Comparison of ENCODE assay signal across 1 cellular context in the genomic region with DNA sequence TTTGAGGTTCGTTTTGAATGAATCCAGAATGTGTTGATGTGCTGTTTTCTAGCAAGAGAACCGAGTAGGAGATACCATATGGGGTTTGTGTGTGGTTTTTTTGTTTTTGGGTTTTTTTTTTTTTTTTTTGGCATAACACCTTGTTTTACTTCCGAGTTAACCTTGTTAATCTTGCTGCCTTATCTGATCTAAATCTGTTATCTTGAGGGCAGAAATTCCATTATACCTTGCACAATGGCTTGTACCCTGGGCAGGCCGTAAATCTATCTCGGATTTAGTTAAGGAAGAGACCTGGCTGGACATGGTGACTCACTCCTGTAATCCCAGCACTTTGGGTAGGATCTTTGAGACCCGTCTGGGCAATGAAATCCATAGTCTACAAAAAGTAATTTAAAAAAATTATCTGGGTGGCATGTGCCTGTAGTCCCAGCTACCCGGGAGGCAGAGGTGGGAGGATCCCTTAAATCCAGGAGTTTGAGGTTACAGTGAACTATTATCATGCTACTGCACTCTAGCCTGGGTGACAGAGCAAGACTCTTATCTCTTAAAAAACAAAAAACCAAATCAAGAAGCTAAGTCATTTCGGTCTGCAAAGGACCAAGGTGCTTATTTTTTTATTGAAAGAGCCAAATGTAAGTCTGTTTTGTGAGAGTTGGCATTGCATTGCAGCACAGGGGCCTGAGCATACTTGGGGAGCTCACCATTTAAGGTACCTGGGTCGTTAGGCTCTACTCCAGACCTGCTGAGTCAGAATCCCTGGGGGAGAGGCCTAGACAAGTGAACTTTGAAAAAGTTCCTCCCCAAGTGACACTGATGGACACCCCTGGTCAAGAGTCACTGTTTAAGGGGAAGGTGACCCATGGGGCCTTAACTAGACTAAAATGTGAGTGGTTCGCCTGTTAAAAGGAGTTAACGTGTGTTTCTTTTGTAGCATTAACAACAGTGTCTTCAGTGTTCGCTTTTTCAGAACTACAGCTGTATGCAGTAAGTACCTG.
TF ChIP-seq lines count a peak whose summit lies in the region.

No MANE protein-coding gene starts in this region.

TF ChIP-seq in K562, 482 proteins besides CTCF, POLR2A, EP300 and RAD21 (continued from another document and continues in another):
- TF ChIP-seq MEF2D (tag; conservative IDR thresholded peaks at IDR 0.05; ENCODE audit: low read depth), result no peak
- TF ChIP-seq ZNF324 (CRISPR knock-in tag; IDR thresholded peaks at IDR 0.05), result no peak
- TF ChIP-seq PRMT5 (CRISPR knock-in tag; IDR thresholded peaks at IDR 0.05), result no peak
- TF ChIP-seq MED1 (CRISPR knock-in tag; IDR thresholded peaks at IDR 0.05; ENCODE audit: borderline replicate concordance), result no peak
- no peak; the same call in 1 of the 2 replicates for TF ChIP-seq ZNF644 (tag; IDR thresholded peaks at IDR 0.05; ENCODE audit: low read depth)
- TF ChIP-seq, protein P1, sequence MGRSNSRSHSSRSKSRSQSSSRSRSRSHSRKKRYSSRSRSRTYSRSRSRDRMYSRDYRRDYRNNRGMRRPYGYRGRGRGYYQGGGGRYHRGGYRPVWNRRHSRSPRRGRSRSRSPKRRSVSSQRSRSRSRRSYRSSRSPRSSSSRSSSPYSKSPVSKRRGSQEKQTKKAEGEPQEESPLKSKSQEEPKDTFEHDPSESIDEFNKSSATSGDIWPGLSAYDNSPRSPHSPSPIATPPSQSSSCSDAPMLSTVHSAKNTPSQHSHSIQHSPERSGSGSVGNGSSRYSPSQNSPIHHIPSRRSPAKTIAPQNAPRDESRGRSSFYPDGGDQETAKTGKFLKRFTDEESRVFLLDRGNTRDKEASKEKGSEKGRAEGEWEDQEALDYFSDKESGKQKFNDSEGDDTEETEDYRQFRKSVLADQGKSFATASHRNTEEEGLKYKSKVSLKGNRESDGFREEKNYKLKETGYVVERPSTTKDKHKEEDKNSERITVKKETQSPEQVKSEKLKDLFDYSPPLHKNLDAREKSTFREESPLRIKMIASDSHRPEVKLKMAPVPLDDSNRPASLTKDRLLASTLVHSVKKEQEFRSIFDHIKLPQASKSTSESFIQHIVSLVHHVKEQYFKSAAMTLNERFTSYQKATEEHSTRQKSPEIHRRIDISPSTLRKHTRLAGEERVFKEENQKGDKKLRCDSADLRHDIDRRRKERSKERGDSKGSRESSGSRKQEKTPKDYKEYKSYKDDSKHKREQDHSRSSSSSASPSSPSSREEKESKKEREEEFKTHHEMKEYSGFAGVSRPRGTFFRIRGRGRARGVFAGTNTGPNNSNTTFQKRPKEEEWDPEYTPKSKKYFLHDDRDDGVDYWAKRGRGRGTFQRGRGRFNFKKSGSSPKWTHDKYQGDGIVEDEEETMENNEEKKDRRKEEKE (IDR thresholded peaks at IDR 0.05; ENCODE audit: borderline replicate concordance in 1 of 2, control insufficient read depth in 1 of 2, low read depth in 2 of 2, low read length in 1 of 2), result no peak
- TF ChIP-seq SIN3B (IDR thresholded peaks at IDR 0.05; ENCODE audit: low read depth), result no peak
- no peak for TF ChIP-seq KAT2B (IDR thresholded peaks at IDR 0.05; ENCODE audit: low read depth, low read length)
- TF ChIP-seq TBP (optimal IDR thresholded peaks at IDR 0.05; ENCODE audit: low read depth, low read length), result no peak
- no peak for TF ChIP-seq ZNF224 (CRISPR knock-in tag; IDR thresholded peaks at IDR 0.05)
- TF ChIP-seq, protein P2, sequence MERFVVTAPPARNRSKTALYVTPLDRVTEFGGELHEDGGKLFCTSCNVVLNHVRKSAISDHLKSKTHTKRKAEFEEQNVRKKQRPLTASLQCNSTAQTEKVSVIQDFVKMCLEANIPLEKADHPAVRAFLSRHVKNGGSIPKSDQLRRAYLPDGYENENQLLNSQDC (CRISPR knock-in tag; IDR thresholded peaks at IDR 0.05), result no peak
- TF ChIP-seq, protein P3, sequence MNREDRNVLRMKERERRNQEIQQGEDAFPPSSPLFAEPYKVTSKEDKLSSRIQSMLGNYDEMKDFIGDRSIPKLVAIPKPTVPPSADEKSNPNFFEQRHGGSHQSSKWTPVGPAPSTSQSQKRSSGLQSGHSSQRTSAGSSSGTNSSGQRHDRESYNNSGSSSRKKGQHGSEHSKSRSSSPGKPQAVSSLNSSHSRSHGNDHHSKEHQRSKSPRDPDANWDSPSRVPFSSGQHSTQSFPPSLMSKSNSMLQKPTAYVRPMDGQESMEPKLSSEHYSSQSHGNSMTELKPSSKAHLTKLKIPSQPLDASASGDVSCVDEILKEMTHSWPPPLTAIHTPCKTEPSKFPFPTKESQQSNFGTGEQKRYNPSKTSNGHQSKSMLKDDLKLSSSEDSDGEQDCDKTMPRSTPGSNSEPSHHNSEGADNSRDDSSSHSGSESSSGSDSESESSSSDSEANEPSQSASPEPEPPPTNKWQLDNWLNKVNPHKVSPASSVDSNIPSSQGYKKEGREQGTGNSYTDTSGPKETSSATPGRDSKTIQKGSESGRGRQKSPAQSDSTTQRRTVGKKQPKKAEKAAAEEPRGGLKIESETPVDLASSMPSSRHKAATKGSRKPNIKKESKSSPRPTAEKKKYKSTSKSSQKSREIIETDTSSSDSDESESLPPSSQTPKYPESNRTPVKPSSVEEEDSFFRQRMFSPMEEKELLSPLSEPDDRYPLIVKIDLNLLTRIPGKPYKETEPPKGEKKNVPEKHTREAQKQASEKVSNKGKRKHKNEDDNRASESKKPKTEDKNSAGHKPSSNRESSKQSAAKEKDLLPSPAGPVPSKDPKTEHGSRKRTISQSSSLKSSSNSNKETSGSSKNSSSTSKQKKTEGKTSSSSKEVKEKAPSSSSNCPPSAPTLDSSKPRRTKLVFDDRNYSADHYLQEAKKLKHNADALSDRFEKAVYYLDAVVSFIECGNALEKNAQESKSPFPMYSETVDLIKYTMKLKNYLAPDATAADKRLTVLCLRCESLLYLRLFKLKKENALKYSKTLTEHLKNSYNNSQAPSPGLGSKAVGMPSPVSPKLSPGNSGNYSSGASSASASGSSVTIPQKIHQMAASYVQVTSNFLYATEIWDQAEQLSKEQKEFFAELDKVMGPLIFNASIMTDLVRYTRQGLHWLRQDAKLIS (CRISPR knock-in tag; IDR thresholded peaks at IDR 0.05), result no peak
- no peak for TF ChIP-seq TAF9B (IDR thresholded peaks at IDR 0.05; ENCODE audit: partially characterized antibody)
- 0 out of 2 replicates have a peak, but pooled peaks have one; percentile 15 for TF ChIP-seq EGR1 (conservative IDR thresholded peaks at IDR 0.05)
- no peak for TF ChIP-seq ZNF561 (CRISPR knock-in tag; conservative IDR thresholded peaks at IDR 0.05)
- no peak for TF ChIP-seq NFATC3 (IDR thresholded peaks at IDR 0.05)
- no peak for TF ChIP-seq ZC3H8 (IDR thresholded peaks at IDR 0.05)
- no peak for TF ChIP-seq ZNF780A (CRISPR knock-in tag; IDR thresholded peaks at IDR 0.05)
- TF ChIP-seq, protein P4, sequence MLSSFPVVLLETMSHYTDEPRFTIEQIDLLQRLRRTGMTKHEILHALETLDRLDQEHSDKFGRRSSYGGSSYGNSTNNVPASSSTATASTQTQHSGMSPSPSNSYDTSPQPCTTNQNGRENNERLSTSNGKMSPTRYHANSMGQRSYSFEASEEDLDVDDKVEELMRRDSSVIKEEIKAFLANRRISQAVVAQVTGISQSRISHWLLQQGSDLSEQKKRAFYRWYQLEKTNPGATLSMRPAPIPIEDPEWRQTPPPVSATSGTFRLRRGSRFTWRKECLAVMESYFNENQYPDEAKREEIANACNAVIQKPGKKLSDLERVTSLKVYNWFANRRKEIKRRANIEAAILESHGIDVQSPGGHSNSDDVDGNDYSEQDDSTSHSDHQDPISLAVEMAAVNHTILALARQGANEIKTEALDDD (IDR thresholded peaks at IDR 0.05), result peak; percentile 99
- TF ChIP-seq, protein P5, sequence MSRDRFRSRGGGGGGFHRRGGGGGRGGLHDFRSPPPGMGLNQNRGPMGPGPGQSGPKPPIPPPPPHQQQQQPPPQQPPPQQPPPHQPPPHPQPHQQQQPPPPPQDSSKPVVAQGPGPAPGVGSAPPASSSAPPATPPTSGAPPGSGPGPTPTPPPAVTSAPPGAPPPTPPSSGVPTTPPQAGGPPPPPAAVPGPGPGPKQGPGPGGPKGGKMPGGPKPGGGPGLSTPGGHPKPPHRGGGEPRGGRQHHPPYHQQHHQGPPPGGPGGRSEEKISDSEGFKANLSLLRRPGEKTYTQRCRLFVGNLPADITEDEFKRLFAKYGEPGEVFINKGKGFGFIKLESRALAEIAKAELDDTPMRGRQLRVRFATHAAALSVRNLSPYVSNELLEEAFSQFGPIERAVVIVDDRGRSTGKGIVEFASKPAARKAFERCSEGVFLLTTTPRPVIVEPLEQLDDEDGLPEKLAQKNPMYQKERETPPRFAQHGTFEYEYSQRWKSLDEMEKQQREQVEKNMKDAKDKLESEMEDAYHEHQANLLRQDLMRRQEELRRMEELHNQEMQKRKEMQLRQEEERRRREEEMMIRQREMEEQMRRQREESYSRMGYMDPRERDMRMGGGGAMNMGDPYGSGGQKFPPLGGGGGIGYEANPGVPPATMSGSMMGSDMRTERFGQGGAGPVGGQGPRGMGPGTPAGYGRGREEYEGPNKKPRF (IDR thresholded peaks at IDR 0.05; ENCODE audit: low read depth, low read length), result no peak
- TF ChIP-seq NR2C1 (IDR thresholded peaks at IDR 0.05), result no peak; the same call in 1 of the 2 replicates
- peak; percentile 39; the same call in 1 of the 2 replicates for TF ChIP-seq NR2C1 (tag; IDR thresholded peaks at IDR 0.05)
- TF ChIP-seq KDM5B (IDR thresholded peaks at IDR 0.05; ENCODE audit: insufficient replicate concordance, low read depth, low read length), result no peak
- TF ChIP-seq CXXC5 (CRISPR knock-in tag; IDR thresholded peaks at IDR 0.05), result no peak
- TF ChIP-seq, protein P6, sequence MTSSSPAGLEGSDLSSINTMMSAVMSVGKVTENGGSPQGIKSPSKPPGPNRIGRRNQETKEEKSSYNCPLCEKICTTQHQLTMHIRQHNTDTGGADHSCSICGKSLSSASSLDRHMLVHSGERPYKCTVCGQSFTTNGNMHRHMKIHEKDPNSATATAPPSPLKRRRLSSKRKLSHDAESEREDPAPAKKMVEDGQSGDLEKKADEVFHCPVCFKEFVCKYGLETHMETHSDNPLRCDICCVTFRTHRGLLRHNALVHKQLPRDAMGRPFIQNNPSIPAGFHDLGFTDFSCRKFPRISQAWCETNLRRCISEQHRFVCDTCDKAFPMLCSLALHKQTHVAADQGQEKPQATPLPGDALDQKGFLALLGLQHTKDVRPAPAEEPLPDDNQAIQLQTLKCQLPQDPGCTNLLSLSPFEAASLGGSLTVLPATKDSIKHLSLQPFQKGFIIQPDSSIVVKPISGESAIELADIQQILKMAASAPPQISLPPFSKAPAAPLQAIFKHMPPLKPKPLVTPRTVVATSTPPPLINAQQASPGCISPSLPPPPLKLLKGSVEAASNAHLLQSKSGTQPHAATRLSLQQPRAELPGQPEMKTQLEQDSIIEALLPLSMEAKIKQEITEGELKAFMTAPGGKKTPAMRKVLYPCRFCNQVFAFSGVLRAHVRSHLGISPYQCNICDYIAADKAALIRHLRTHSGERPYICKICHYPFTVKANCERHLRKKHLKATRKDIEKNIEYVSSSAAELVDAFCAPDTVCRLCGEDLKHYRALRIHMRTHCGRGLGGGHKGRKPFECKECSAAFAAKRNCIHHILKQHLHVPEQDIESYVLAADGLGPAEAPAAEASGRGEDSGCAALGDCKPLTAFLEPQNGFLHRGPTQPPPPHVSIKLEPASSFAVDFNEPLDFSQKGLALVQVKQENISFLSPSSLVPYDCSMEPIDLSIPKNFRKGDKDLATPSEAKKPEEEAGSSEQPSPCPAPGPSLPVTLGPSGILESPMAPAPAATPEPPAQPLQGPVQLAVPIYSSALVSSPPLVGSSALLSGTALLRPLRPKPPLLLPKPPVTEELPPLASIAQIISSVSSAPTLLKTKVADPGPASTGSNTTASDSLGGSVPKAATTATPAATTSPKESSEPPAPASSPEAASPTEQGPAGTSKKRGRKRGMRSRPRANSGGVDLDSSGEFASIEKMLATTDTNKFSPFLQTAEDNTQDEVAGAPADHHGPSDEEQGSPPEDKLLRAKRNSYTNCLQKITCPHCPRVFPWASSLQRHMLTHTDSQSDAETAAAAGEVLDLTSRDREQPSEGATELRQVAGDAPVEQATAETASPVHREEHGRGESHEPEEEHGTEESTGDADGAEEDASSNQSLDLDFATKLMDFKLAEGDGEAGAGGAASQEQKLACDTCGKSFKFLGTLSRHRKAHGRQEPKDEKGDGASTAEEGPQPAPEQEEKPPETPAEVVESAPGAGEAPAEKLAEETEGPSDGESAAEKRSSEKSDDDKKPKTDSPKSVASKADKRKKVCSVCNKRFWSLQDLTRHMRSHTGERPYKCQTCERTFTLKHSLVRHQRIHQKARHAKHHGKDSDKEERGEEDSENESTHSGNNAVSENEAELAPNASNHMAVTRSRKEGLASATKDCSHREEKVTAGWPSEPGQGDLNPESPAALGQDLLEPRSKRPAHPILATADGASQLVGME (CRISPR knock-in tag; IDR thresholded peaks at IDR 0.05), result no peak
- TF ChIP-seq CBFB (CRISPR knock-in tag; IDR thresholded peaks at IDR 0.05), result no peak
- TF ChIP-seq ILK (tag; IDR thresholded peaks at IDR 0.05; ENCODE audit: borderline replicate concordance, low read depth), result no peak
- TF ChIP-seq, protein P7, sequence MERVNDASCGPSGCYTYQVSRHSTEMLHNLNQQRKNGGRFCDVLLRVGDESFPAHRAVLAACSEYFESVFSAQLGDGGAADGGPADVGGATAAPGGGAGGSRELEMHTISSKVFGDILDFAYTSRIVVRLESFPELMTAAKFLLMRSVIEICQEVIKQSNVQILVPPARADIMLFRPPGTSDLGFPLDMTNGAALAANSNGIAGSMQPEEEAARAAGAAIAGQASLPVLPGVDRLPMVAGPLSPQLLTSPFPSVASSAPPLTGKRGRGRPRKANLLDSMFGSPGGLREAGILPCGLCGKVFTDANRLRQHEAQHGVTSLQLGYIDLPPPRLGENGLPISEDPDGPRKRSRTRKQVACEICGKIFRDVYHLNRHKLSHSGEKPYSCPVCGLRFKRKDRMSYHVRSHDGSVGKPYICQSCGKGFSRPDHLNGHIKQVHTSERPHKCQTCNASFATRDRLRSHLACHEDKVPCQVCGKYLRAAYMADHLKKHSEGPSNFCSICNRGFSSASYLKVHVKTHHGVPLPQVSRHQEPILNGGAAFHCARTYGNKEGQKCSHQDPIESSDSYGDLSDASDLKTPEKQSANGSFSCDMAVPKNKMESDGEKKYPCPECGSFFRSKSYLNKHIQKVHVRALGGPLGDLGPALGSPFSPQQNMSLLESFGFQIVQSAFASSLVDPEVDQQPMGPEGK (CRISPR knock-in tag; IDR thresholded peaks at IDR 0.05; ENCODE audit: borderline replicate concordance), result no peak
- TF ChIP-seq XRCC3 (IDR thresholded peaks at IDR 0.05), result no peak
- TF ChIP-seq ETV1 (tag; conservative IDR thresholded peaks at IDR 0.05; ENCODE audit: low read depth), result no peak
- no peak for TF ChIP-seq NRF1 (conservative IDR thresholded peaks at IDR 0.05 in 1 of 2, IDR thresholded peaks at IDR 0.05 in 1 of 2)
- no peak for TF ChIP-seq SRSF9 (IDR thresholded peaks at IDR 0.05; ENCODE audit: borderline replicate concordance, low read depth, low read length)
